In genomic region chr10:42482411-42482810, GRCh38 we compare ENCODE assay signal across 20 cellular contexts.
"Had no signal": no experiment of that assay in that cellular context is flagged by ENCODE, and none has a peak within 500 bp of the region (broad histone marks: within the 10 kb centered on the region; RNA-seq: fewer than 3 reads in every experiment).

No MANE protein-coding gene starts in this region.

- H3K9me3 Mint-ChIP-seq: activated T-cell treated with anti-CD3 and anti-CD28 coated beads, Interleukin-2, amount 50 U/mL, for 4 hours had no signal

- ATAC-seq: activated CD8-positive, alpha-beta T cell treated with anti-CD3 and anti-CD28 coated beads for 36 hours; activated T-cell treated with anti-CD3 and anti-CD28 coated beads, Interleukin-2, amount 50 U/mL, for 4 hours; foreskin keratinocyte; left colon; lower lobe of right lung; psoas muscle had no signal

- H3K4me3 Mint-ChIP-seq: activated CD8-positive, alpha-beta T cell treated with anti-CD3 and anti-CD28 coated beads for 36 hours; activated T-cell treated with anti-CD3 and anti-CD28 coated beads, Interleukin-2, amount 50 U/mL, for 4 hours; immature natural killer cell; mesothelial cell of epicardium; neural crest cell had no signal

- H3K4me1 ChIP-seq: colonic mucosa, esophagus muscularis mucosa, foreskin keratinocyte, lower lobe of right lung, psoas muscle, sigmoid colon had no signal

- H3K4me3 ChIP-seq: colonic mucosa, esophagus muscularis mucosa, lower lobe of right lung, psoas muscle, sigmoid colon had no signal

- H3K36me3 ChIP-seq: colonic mucosa, esophagus muscularis mucosa, lower lobe of right lung, sigmoid colon had no signal

- H3K27me3 ChIP-seq: colonic mucosa, esophagus muscularis mucosa, foreskin keratinocyte, sigmoid colon had no signal

- H3K27ac ChIP-seq: colonic mucosa, esophagus muscularis mucosa, foreskin keratinocyte, lower lobe of right lung, psoas muscle, sigmoid colon had no signal

- H3K9me3 ChIP-seq: colonic mucosa, esophagus muscularis mucosa, psoas muscle, sigmoid colon had no signal

- H3K36me3 Mint-ChIP-seq: mesothelial cell of epicardium had no signal

- H3K27ac Mint-ChIP-seq: activated CD8-positive, alpha-beta T cell treated with anti-CD3 and anti-CD28 coated beads for 36 hours; immature natural killer cell; mesothelial cell of epicardium had no signal

- H3K4me1 Mint-ChIP-seq: immature natural killer cell, mesothelial cell of epicardium, neural crest cell had no signal

- DNase-seq: activated CD4-positive, alpha-beta T cell treated with anti-CD3 and anti-CD28 coated beads for 4 hours; activated CD8-positive, alpha-beta T cell treated with anti-CD3 and anti-CD28 coated beads for 36 hours; activated effector memory CD4-positive, alpha-beta T cell treated with Interleukin-2 at 50 U/mL for 16 hours; activated naive CD4-positive, alpha-beta T cell treated with anti-CD3 and anti-CD28 coated beads, Interleukin-2, amount 50 U/mL, for 16 hours; activated T-cell treated with anti-CD3 and anti-CD28 coated beads, Interleukin-2, amount 50 U/mL, for 4 hours; caudate nucleus; colonic mucosa; glutamatergic neuron; immature natural killer cell; left colon; lower lobe of right lung; psoas muscle; sigmoid colon; stimulated activated CD4-positive, alpha-beta T cell treated with anti-CD3 and anti-CD28 coated beads, Interleukin-12 subunit alpha, Interleukin-12 subunit beta, amount 100 ng/mL, for 4 hours; stimulated activated CD4-positive, alpha-beta T cell treated with anti-CD3 and anti-CD28 coated beads, Interleukin-2, amount 100 ng/mL, for 24 hours; T-helper 2 cell had no signal
